In genomic region chr9:112061152-112061740, GRCh38 we compare ENCODE assay signal across 8 cellular contexts.
A peak's percentile ranks its signal among the peaks of the same experiment; 100 is the strongest.
DNase-seq lines count a peak whose midpoint lies in the region; ATAC-seq and TF ChIP-seq lines count a peak whose summit lies in the region.

No MANE protein-coding gene starts in this region.

- H3K4me3 ChIP-seq in muscle layer of colon (ENCODE audit: low read depth in 1 of 2, low read length in 2 of 2): no peak overlapping the region
- no peak overlapping the region for H3K4me3 ChIP-seq in vagina

- no peaks in the 10 kb centered on the region for H3K36me3 ChIP-seq in muscle layer of colon (ENCODE audit: insufficient read depth, low read length)
- no peaks in the 10 kb centered on the region for H3K36me3 ChIP-seq in vagina

- H3K4me1 ChIP-seq in muscle layer of colon (ENCODE audit: insufficient read depth, low read length) (peaks cover 35% of the 10 kb centered on the region), vagina (peaks cover 61% of the 10 kb centered on the region)

- intact Hi-C loops in vagina (cut with DNase I): no loop called here

- no peaks in the 10 kb centered on the region for H3K9me3 ChIP-seq in muscle layer of colon (ENCODE audit: low read length)
- H3K9me3 ChIP-seq in vagina: no peaks in the 10 kb centered on the region

- TF ChIP-seq CTCF in vagina (IDR thresholded peaks at IDR 0.05): no peak

- no peaks in the 10 kb centered on the region for H3K27me3 ChIP-seq in muscle layer of colon (ENCODE audit: control insufficient read depth in 1 of 2, insufficient read depth in 2 of 2, low read length in 2 of 2)
- H3K27me3 ChIP-seq in vagina: no peaks in the 10 kb centered on the region

- TF ChIP-seq POLR2A in vagina (IDR thresholded peaks at IDR 0.05): no peak

- no peaks in the 10 kb centered on the region for H3K9me3 Mint-ChIP-seq in T-helper 2 cell treated with Interferon-gamma antibody and Interleukin-4, amounts not matched to agents 5 μg/mL and 100 μg/mL, for 36 hours

- peak overlapping the region; percentile 45 for H3K27ac Mint-ChIP-seq in T-helper 2 cell treated with Interferon-gamma antibody and Interleukin-4, amounts not matched to agents 5 μg/mL and 100 μg/mL, for 36 hours

- ATAC-seq in GM19351 (IDR thresholded peaks at IDR 0.05; ENCODE audit: unreplicated experiment) (peak; percentile 82), HG03460 (IDR thresholded peaks at IDR 0.05; ENCODE audit: unreplicated experiment) (peak; percentile 72)

- H3K4me3 Mint-ChIP-seq in T-helper 2 cell treated with Interferon-gamma antibody and Interleukin-4, amounts not matched to agents 5 μg/mL and 100 μg/mL, for 36 hours: no peak overlapping the region

- no peak overlapping the region for H3K9ac ChIP-seq in muscle layer of colon (ENCODE audit: low read length)

- H3K27me3 Mint-ChIP-seq in T-helper 2 cell treated with Interferon-gamma antibody and Interleukin-4, amounts not matched to agents 5 μg/mL and 100 μg/mL, for 36 hours (ENCODE audit: low read depth): no peaks in the 10 kb centered on the region

- H3K27ac ChIP-seq in muscle layer of colon (ENCODE audit: low read depth, low read length) (peak overlapping the region; percentile 39), vagina (peak overlapping the region; percentile 84)

- peaks cover 47% of the 10 kb centered on the region for H3K36me3 Mint-ChIP-seq in T-helper 2 cell treated with Interferon-gamma antibody and Interleukin-4, amounts not matched to agents 5 μg/mL and 100 μg/mL, for 36 hours (ENCODE audit: low read depth)

- peaks cover 15% of the 10 kb centered on the region for H3K4me1 Mint-ChIP-seq in T-helper 2 cell treated with Interferon-gamma antibody and Interleukin-4, amounts not matched to agents 5 μg/mL and 100 μg/mL, for 36 hours (ENCODE audit: low read depth)

- DNase-seq in COLO829 (ENCODE audit: low spot score) (peak; percentile 98), epidermal melanocyte (ENCODE audit: insufficient read length, low spot score) (peak; percentile 67), vagina (ENCODE audit: extremely low spot score in 2 of 2) (no peak), NCI-H526 treated with DMSO at 0.1 percent for 48 hours (lab: John Stamatoyannopoulos, UW) (no peak)
- DNase-seq in T-helper 2 cell treated with Interferon-gamma antibody and Interleukin-4, amounts not matched to agents 5 μg/mL and 100 μg/mL, for 36 hours (ENCODE audit: low spot score): peak; percentile 63

Comparison
In these comparisons a context has a peak if more than half of its experiments do, and no peak if none do; other contexts are left out.
1. DNase-seq: peak in COLO829 (single experiment), T-helper 2 cell treated with Interferon-gamma antibody and Interleukin-4, amounts not matched to agents 5 μg/mL and 100 μg/mL, for 36 hours (single experiment) and epidermal melanocyte (single experiment); none in vagina (0 of 2) and NCI-H526 treated with DMSO at 0.1 percent for 48 hours (single experiment).